8 cellular contexts compared by ENCODE assay signal in the genomic region with DNA sequence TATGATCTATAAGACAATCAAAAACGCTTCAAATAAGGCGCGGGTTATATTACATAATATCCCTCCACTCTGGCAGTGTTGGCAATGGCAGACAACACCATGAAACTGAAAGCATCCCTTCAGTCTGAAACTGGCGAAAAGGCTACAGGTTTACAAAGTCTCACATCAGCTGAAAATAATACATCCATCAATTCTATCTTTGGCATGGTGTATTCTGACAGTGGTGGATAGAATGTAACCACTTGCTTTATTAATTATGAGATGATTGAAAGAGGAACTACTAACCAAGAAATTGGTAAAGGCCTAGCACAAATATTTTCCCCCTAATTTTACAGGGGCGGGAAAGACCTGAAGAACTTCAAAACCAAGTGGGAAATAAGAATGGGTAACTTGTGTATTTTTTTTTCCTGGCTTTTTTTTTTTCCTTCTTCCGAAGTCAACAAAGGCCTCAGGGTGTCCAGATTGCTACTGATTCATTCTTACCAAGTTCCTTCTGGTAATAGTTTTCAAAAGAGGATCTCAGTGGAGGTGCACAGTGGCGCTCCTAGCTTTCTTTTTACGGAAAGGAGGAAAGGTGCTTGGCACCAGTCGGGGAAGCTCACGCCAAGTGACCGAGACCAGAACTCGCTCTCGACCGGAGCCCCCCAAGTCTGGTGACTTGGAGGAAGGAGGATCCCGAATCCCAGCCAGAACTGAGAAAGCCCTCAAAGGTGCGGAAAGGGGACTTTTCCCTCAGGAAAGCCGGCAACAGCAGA. TPM values are rescaled to one million over a fixed set of nuclear protein-coding genes. Genes with fewer than 3 reads are reported as not detected.
DNase-seq lines count a peak whose midpoint lies in the region; ATAC-seq, FAIRE-seq and TF ChIP-seq lines count a peak whose summit lies in the region.

No MANE protein-coding gene starts in this region.

- peaks cover 8 to 58% of the 10 kb centered on the region in 2 experiments for H3K79me2 ChIP-seq in H1 (ENCODE audit: control insufficient read depth in 1 of 2, insufficient read depth in 2 of 2, low read length in 2 of 2)

- H3K4me3 ChIP-seq in H1 (ENCODE audit: extremely low read depth in 1 of 4, insufficient read depth in 2 of 4, low read depth in 3 of 4, low read length in 4 of 4) (peak overlapping the region; percentile 86 to 99 (median 90)), muscle layer of colon (ENCODE audit: low read depth in 1 of 2, low read length in 2 of 2) (peak overlapping the region; percentile 82 to 95)

- H3K23me2 ChIP-seq in H1 (ENCODE audit: low read depth, low read length), result peaks cover 1% of the 10 kb centered on the region; the same call in 1 of the 2 replicates

- H3K56ac ChIP-seq in H1 (replicated peaks; ENCODE audit: insufficient read length, low read depth, low read length), result no peak overlapping the region

- H4K91ac ChIP-seq in H1 (replicated peaks; ENCODE audit: insufficient read length, low read length), result no peak overlapping the region

- H3K27me3 ChIP-seq in H1 (replicated peaks in 1 of 4; ENCODE audit: control insufficient read depth in 3 of 4, extremely low read depth in 1 of 4, insufficient read depth in 3 of 4, low read length in 3 of 4), result no peaks in the 10 kb centered on the region
- no peaks in the 10 kb centered on the region for H3K27me3 ChIP-seq in muscle layer of colon (ENCODE audit: control insufficient read depth in 1 of 2, insufficient read depth in 2 of 2, low read length in 2 of 2)

- CTCF ChIA-PET in RWPE1 (lab: Yijun Ruan, JAX) (interaction anchor here (0.5 kb wide), 1 partner anchor 713 kb away, joined by 5 read pairs; no protein-coding TSS in a partner anchor), H1 (lab: Charles Lee; ENCODE audit: partially characterized antibody) (interaction anchor here (0.7 to 1.5 kb wide), 7 partner anchors 11 to 715 kb away, joined by 3 to 6 read pairs (median 3); no protein-coding TSS in a partner anchor)

- POLR2A ChIA-PET in RWPE1 (lab: Yijun Ruan, JAX; ENCODE audit: low non-redundant PET), result no interaction called here
- POLR2A ChIA-PET in H1 (lab: Charles Lee; ENCODE audit: partially characterized antibody), result interaction anchor here (1.3 to 1.4 kb wide), 2 partner anchors 11 to 24 kb away, joined by 3 to 4 read pairs; no protein-coding TSS in a partner anchor

- H2BK120ac ChIP-seq in H1 (replicated peaks; ENCODE audit: low read depth, low read length), result no peak overlapping the region

- DNase-seq in AG08396 (ENCODE audit: low spot score), result peak; percentile 19
- peak; percentile 23 for DNase-seq in RWPE1 (ENCODE audit: low spot score)
- DNase-seq in H1 (ENCODE audit: low read depth in 1 of 2, low spot score in 2 of 2), result no peak
- DNase-seq in NCI-H1436 treated with DMSO at 0.1 percent for 48 hours (lab: John Stamatoyannopoulos, UW), result no peak
- no peak for DNase-seq in activated CD4-positive, alpha-beta T cell treated with anti-CD3 and anti-CD28 coated beads for 48 hours

- no peak for TF ChIP-seq RAD21 in H1 (IDR thresholded peaks at IDR 0.05 in 1 of 2, conservative IDR thresholded peaks at IDR 0.05 in 1 of 2; ENCODE audit: low read depth in 2 of 2, low read length in 2 of 2)

- H3K9ac ChIP-seq in H1 (replicated peaks in 1 of 4; ENCODE audit: extremely low read depth in 1 of 4, low read depth in 3 of 4, low read length in 3 of 4) (peak overlapping the region; percentile 68 to 93 (median 79)), muscle layer of colon (ENCODE audit: low read length) (peak overlapping the region; percentile 85)

- no peak for TF ChIP-seq POLR2A in H1 (IDR thresholded peaks at IDR 0.05; ENCODE audit: control extremely low read depth in 1 of 2, low read depth in 2 of 2, low read length in 2 of 2)

- H4K20me1 ChIP-seq in H1 (replicated peaks in 1 of 2; ENCODE audit: control insufficient read depth in 1 of 2, insufficient read depth in 2 of 2, low read length in 2 of 2), result peaks cover 1 to 2% of the 10 kb centered on the region in 2 experiments

- 0 out of 2 replicates have a peak overlapping the region, but pooled peaks have one; percentile 83 for H2AFZ ChIP-seq in H1 (ENCODE audit: low read length)

- no peaks in the 10 kb centered on the region for H3K9me3 ChIP-seq in H1 (ENCODE audit: insufficient read depth in 2 of 2, low read depth in 1 of 2, low read length in 1 of 2)
- H3K9me3 ChIP-seq in muscle layer of colon (ENCODE audit: low read length), result no peaks in the 10 kb centered on the region

- H3K36me3 ChIP-seq in H1 (ENCODE audit: control insufficient read depth in 2 of 4, insufficient read depth in 4 of 4, low read length in 3 of 4) (peaks cover 0 to 2% (median 0%) of the 10 kb centered on the region in 4 experiments; a peak in 2 of 8 replicates), muscle layer of colon (ENCODE audit: insufficient read depth, low read length) (no peaks in the 10 kb centered on the region)

- no peak overlapping the region for H3K4ac ChIP-seq in H1 (replicated peaks; ENCODE audit: insufficient read length, low read depth, low read length)

- TF ChIP-seq CTCF in RWPE1 (conservative IDR thresholded peaks at IDR 0.05; ENCODE audit: low read depth) (no peak), H1 (IDR thresholded peaks at IDR 0.05; ENCODE audit: control extremely low read depth in 1 of 3, insufficient read depth in 1 of 3, low read depth in 1 of 3, low read length in 3 of 3) (no peak)

- H3K18ac ChIP-seq in H1 (ENCODE audit: extremely low read depth, low read length), result peak overlapping the region; percentile 83

- H2BK15ac ChIP-seq in H1 (ENCODE audit: low read length), result no peak overlapping the region

- TF ChIP-seq EP300 in H1 (IDR thresholded peaks at IDR 0.05; ENCODE audit: borderline replicate concordance in 1 of 2, low read depth in 2 of 2, low read length in 2 of 2), result no peak

- WGBS in H1 (ENCODE audit: extremely low coverage in 1 of 2, insufficient coverage in 1 of 2, insufficient read length in 1 of 2, insufficient replicate concordance in 2 of 2, low coverage in 1 of 2, low lambda C conversion rate in 2 of 2, missing lambda C conversion rate in 1 of 2), 2 experiments, result 20% methylated on average over 17 of the region's 17 CpGs; no CpG with 5 or more reads in 1 of the 2 experiments

- H3K27ac ChIP-seq in RWPE1 (peak overlapping the region; percentile 89), H1 (ENCODE audit: low read depth, low read length) (peak overlapping the region; percentile 78; the same call in 1 of the 2 replicates), muscle layer of colon (ENCODE audit: low read depth, low read length) (peak overlapping the region; percentile 77)

- peak overlapping the region; percentile 8 for H4K5ac ChIP-seq in H1 (ENCODE audit: insufficient read length, low read depth, low read length)

- H3K4me1 ChIP-seq in H1 (replicated peaks in 1 of 4; ENCODE audit: control insufficient read depth in 3 of 4, insufficient read depth in 4 of 4, low read length in 3 of 4) (no peaks in the 10 kb centered on the region; a peak in 2 of 7 replicates), muscle layer of colon (ENCODE audit: insufficient read depth, low read length) (peaks cover 17% of the 10 kb centered on the region)

- no peak for FAIRE-seq in H1 (lab: Jason Lieb, UNC)

- H2AK5ac ChIP-seq in H1 (ENCODE audit: low read depth, low read length), result no peak overlapping the region

- no peak overlapping the region for H3K23ac ChIP-seq in H1 (ENCODE audit: insufficient read length)

- peak overlapping the region; percentile 68 to 70 for H3K4me2 ChIP-seq in H1 (ENCODE audit: insufficient read depth in 1 of 2, low read depth in 2 of 2, low read length in 2 of 2)

- no peak overlapping the region for H2BK20ac ChIP-seq in H1 (ENCODE audit: low read length)

- H4K8ac ChIP-seq in H1 (ENCODE audit: extremely low read depth, insufficient read depth, low read length), result peak overlapping the region; percentile 87; the same call in 1 of the 2 replicates

- H2BK12ac ChIP-seq in H1 (ENCODE audit: low read depth, low read length), result 0 out of 2 replicates have a peak overlapping the region, but pooled peaks have one; percentile 17

- ATAC-seq in GM18498 (IDR thresholded peaks at IDR 0.05; ENCODE audit: unreplicated experiment), result peak; percentile 19
- ATAC-seq in HG03060 (IDR thresholded peaks at IDR 0.05; ENCODE audit: low read depth, unreplicated experiment), result peak; percentile 31

- H3K14ac ChIP-seq in H1 (ENCODE audit: insufficient read length), result no peak overlapping the region

- H2BK5ac ChIP-seq in H1 (ENCODE audit: low read depth, low read length), result peak overlapping the region; percentile 66; the same call in 1 of the 2 replicates

- H3K79me1 ChIP-seq in H1 (ENCODE audit: low read depth, low read length), result peaks cover 4% of the 10 kb centered on the region; the same call in 1 of the 2 replicates

TF ChIP-seq in H1, 55 proteins besides CTCF, POLR2A, EP300 and RAD21:
- TF ChIP-seq CREB1 (IDR thresholded peaks at IDR 0.05) (no peak), ASH2L (IDR thresholded peaks at IDR 0.05; ENCODE audit: low read length) (peak; percentile 43), POLR2AphosphoS5 (IDR thresholded peaks at IDR 0.05; ENCODE audit: low read depth, low read length) (0 out of 2 replicates have a peak, but pooled peaks have one; percentile 1), SAP30 (IDR thresholded peaks at IDR 0.05; ENCODE audit: insufficient read depth, insufficient replicate concordance, low read length) (peak; percentile 67)

RNA-seq across cellular contexts. Expression of gene UBA6, which starts 0.7 kb away (rescaled TPM):
- 74.3 and 78.0 TPM in 2 replicates for total RNA-seq in H1 (2021; fragmentation: NEBNext Ultra II Directional; extraction: Animal tissue kit (Norgen Biotek cat#: 25700))
- 14.7 and 17.4 TPM in 2 replicates for polyA plus RNA-seq in H1 (2011; rRNA removed)
- 33.5 TPM for polyA plus RNA-seq in H1 (2011; cell fraction: cytosol; rRNA removed)
- 9.6 TPM for polyA plus RNA-seq in H1 (2011; cell fraction: nucleus; rRNA removed)
- 26.0 to 46.1 TPM (median 36.2 TPM) in 4 replicates for polyA plus RNA-seq in H1 (2012, experiment 1 of 2)
- polyA plus RNA-seq in H1 (2012, experiment 2 of 2), result 0.60 TPM
- 31.8 TPM for polyA plus RNA-seq in H1 (2013, experiment 1 of 2)
- polyA plus RNA-seq in H1 (2013, experiment 2 of 2), result 31.1 TPM
- polyA minus RNA-seq in H1 (2011; rRNA and poly(A)+ RNA removed), result 101 and 126 TPM in 2 replicates
- 69.3 TPM for polyA minus RNA-seq in H1 (2011; cell fraction: cytosol; rRNA and poly(A)+ RNA removed)
- 48.6 TPM for polyA minus RNA-seq in H1 (2011; cell fraction: nucleus; rRNA and poly(A)+ RNA removed)

RNA-seq across cellular contexts. Expression of gene GNRHR, which starts 53.9 kb away (rescaled TPM):
- not detected in 2 replicates for total RNA-seq in H1 (2021; fragmentation: NEBNext Ultra II Directional; extraction: Animal tissue kit (Norgen Biotek cat#: 25700))
- polyA plus RNA-seq in H1 (2011; rRNA removed), result not detected in 2 replicates
- polyA plus RNA-seq in H1 (2011; cell fraction: cytosol; rRNA removed), result not detected
- polyA plus RNA-seq in H1 (2011; cell fraction: nucleus; rRNA removed), result not detected
- polyA plus RNA-seq in H1 (2012, experiment 1 of 2), result 0.08 to 0.15 TPM in 2 of 4 replicates, not detected in the others
- not detected for polyA plus RNA-seq in H1 (2012, experiment 2 of 2)
- polyA plus RNA-seq in H1 (2013, experiment 1 of 2), result not detected
- not detected for polyA plus RNA-seq in H1 (2013, experiment 2 of 2)
- not detected in 2 replicates for polyA minus RNA-seq in H1 (2011; rRNA and poly(A)+ RNA removed)
- polyA minus RNA-seq in H1 (2011; cell fraction: cytosol; rRNA and poly(A)+ RNA removed), result not detected
- not detected for polyA minus RNA-seq in H1 (2011; cell fraction: nucleus; rRNA and poly(A)+ RNA removed)

Comparison
In these comparisons a context has a peak if more than half of its experiments do, and no peak if none do; other contexts are left out.
1. DNase-seq: peak in AG08396 (single experiment) and RWPE1 (single experiment); none in H1 (0 of 2), NCI-H1436 treated with DMSO at 0.1 percent for 48 hours (single experiment) and activated CD4-positive, alpha-beta T cell treated with anti-CD3 and anti-CD28 coated beads for 48 hours (single experiment).
2. Peak in every context shown above with its lines, with median percentiles within 50 percentile points of each other: H3K27ac ChIP-seq.